1 cellular context compared by ENCODE assay signal in the genomic region with DNA sequence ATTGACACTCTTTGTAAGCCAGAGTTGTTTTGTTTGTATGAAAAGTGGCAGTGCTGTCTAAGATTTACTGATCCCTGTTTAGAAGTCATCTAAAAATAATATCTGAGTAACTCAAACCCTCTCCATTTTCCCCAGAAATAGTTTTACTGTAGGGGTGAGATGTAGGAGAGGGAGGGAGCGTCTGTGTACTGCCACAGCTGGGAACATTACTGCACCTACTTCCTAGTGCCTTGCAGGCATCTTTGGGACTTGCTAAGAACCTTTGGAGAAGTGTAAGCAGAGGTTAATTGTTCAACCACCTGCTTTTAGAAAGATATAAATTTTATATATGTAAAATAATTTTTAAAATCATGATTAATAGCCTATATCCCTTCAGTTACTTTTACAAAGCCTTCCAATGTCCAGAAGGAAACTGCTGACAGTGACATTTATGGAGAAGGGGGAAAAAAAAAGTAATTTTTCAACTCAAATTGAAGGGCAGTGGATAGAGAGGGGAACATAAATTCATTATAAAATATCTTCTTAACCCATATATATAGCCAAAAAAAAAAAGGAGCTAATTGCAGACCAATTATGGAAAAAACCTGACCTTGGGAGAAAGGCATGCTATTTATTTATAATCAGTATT.
TF ChIP-seq lines count a peak whose summit lies in the region.

No MANE protein-coding gene starts in this region.

TF ChIP-seq in SK-N-SH, 30 proteins besides CTCF, POLR2A, EP300 and RAD21 (continued from another document):
- TF ChIP-seq FOXJ3 (CRISPR knock-in tag; IDR thresholded peaks at IDR 0.05) (no peak), TEAD4 (IDR thresholded peaks at IDR 0.05; ENCODE audit: borderline replicate concordance, insufficient read depth) (no peak)
